Comparison of ENCODE assay signal across 20 cellular contexts in the genomic region with DNA sequence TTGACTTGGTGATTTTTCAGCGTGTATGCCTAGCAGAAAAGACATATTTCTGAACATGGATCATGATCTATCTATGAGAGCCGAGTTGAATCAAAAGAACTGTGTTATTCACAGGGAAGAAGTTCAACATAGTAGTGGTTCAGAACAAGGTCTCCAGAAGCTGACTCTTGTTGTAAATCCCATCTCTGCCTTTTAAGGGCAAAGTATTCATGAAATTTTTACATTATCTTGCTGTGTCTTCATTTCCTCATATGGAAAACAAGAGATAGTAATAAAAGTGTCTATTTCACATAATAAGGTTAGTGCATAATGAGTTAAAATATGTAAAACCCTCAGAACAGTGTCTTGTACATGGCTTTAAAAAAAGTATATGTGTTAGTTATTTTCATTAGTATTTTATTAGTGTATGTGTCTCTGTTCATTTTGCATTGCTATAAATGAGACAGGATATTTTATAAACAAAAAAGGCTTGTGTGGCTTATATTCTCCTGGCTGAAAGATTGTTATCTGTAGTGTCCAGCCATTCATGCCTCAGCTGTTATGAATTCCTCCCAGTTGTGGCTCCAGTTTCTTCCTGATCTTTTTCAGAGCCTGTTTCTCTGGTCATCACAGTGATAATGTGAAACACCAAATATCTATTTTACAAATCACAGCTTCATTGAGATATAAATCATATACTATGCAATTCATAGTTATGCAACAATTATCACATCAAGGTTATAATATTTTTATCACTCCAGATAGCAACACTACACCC.
"Had no signal": no experiment of that assay in that cellular context is flagged by ENCODE, and none has a peak within 500 bp of the region (broad histone marks: within the 10 kb centered on the region; RNA-seq: fewer than 3 reads in every experiment).

No MANE protein-coding gene starts in this region.

- H3K36me3 ChIP-seq: gastroesophageal sphincter, neutrophil, sigmoid colon, thoracic aorta had no signal

- H3K9me3 ChIP-seq: gastroesophageal sphincter, neutrophil, sigmoid colon, thoracic aorta had no signal

- DNase-seq: activated CD4-positive, CD25-positive, alpha-beta regulatory T cell treated with anti-CD3 and anti-CD28 coated beads, Interleukin-2, amount 50 U/mL, for 72 hours; activated naive CD4-positive, alpha-beta T cell treated with Interleukin-2 at 50 U/mL for 16 hours; caudate nucleus; cortex of kidney; effector memory CD8-positive, alpha-beta T cell; left colon; naive thymus-derived CD8-positive, alpha-beta T cell; sigmoid colon; stimulated activated CD4-positive, alpha-beta T cell treated with anti-CD3 and anti-CD28 coated beads, Interleukin-12 subunit alpha, Interleukin-12 subunit beta, amount 100 ng/mL, for 4 hours; stimulated activated CD4-positive, alpha-beta T cell treated with anti-CD3 and anti-CD28 coated beads, Interleukin-2, amount 100 ng/mL, for 24 hours; T-cell; T-helper 9 cell had no signal

- H3K9ac ChIP-seq: parathyroid adenoma had no signal

- H3K79me2 ChIP-seq: parathyroid adenoma had no signal

- H2AFZ ChIP-seq: parathyroid adenoma had no signal

- H3K4me1 ChIP-seq: gastroesophageal sphincter, parathyroid adenoma had no signal

- ATAC-seq: activated T-helper 17 cell treated with anti-CD3 and anti-CD28 coated beads, Interleukin-2, amount 50 U/mL, for 72 hours; effector memory CD8-positive, alpha-beta T cell; gastroesophageal sphincter; left colon; naive thymus-derived CD8-positive, alpha-beta T cell; stimulated activated effector memory CD8-positive, alpha-beta T cell treated with anti-CD3 and anti-CD28 coated beads, Interleukin-12 subunit alpha, Interleukin-12 subunit beta, amount 100 ng/mL, for 72 hours; T-cell had no signal

- FAIRE-seq: islet of Langerhans had no signal

- H3K27ac ChIP-seq: gastroesophageal sphincter, neutrophil, parathyroid adenoma, thoracic aorta had no signal

- H3K4me3 ChIP-seq: gastroesophageal sphincter, lung, sigmoid colon, thoracic aorta had no signal

- H3K27me3 ChIP-seq: gastroesophageal sphincter, neutrophil, sigmoid colon had no signal
